2 cellular contexts compared by ENCODE assay signal in genomic region chr10:56178210-56178609, GRCh38.
TF ChIP-seq lines count a peak whose summit lies in the region.

No MANE protein-coding gene starts in this region.

TF ChIP-seq in SK-N-SH, 30 proteins besides CTCF, POLR2A, EP300 and RAD21 (continued from another document):
- TF ChIP-seq ZBTB33 (IDR thresholded peaks at IDR 0.05; ENCODE audit: borderline replicate concordance, low read depth) = no peak
- TF ChIP-seq MXI1 (IDR thresholded peaks at IDR 0.05; ENCODE audit: low read depth, low read length) = no peak
- TF ChIP-seq, protein P1, sequence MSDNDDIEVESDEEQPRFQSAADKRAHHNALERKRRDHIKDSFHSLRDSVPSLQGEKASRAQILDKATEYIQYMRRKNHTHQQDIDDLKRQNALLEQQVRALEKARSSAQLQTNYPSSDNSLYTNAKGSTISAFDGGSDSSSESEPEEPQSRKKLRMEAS (IDR thresholded peaks at IDR 0.05; ENCODE audit: low read depth) = no peak
- TF ChIP-seq FOSL2 (IDR thresholded peaks at IDR 0.05; ENCODE audit: borderline replicate concordance, low read depth) = no peak
- TF ChIP-seq NRF1 (IDR thresholded peaks at IDR 0.05; ENCODE audit: low read depth, low read length) = no peak
- TF ChIP-seq ELF1 (IDR thresholded peaks at IDR 0.05) = no peak
- TF ChIP-seq PBX3 (IDR thresholded peaks at IDR 0.05) = no peak
- no peak for TF ChIP-seq POLR2AphosphoS5 (IDR thresholded peaks at IDR 0.05; ENCODE audit: low read depth, low read length)
- TF ChIP-seq USF2 (IDR thresholded peaks at IDR 0.05; ENCODE audit: borderline replicate concordance, low read depth, low read length) = no peak

TF ChIP-seq in SK-N-SH treated with all-trans-retinoic acid at 6 μM for 48 hours, 23 proteins besides CTCF, POLR2A, EP300 and RAD21 (continued from another document):
- TF ChIP-seq GLIS3 (CRISPR knock-in tag; IDR thresholded peaks at IDR 0.05) (no peak), TCF4 (CRISPR knock-in tag; IDR thresholded peaks at IDR 0.05; ENCODE audit: borderline replicate concordance) (no peak), CSDC2 (CRISPR knock-in tag; IDR thresholded peaks at IDR 0.05) (no peak), TOX (CRISPR knock-in tag; IDR thresholded peaks at IDR 0.05; ENCODE audit: borderline replicate concordance) (no peak), ZC3H10 (CRISPR knock-in tag; IDR thresholded peaks at IDR 0.05) (no peak), ZNF8 (CRISPR knock-in tag; IDR thresholded peaks at IDR 0.05) (no peak), CSRNP3 (CRISPR knock-in tag; IDR thresholded peaks at IDR 0.05) (no peak), BACH2 (CRISPR knock-in tag; IDR thresholded peaks at IDR 0.05; ENCODE audit: borderline replicate concordance) (no peak), ARNTL (CRISPR knock-in tag; IDR thresholded peaks at IDR 0.05; ENCODE audit: borderline replicate concordance, low read depth) (no peak)
- TF ChIP-seq, protein P2, sequence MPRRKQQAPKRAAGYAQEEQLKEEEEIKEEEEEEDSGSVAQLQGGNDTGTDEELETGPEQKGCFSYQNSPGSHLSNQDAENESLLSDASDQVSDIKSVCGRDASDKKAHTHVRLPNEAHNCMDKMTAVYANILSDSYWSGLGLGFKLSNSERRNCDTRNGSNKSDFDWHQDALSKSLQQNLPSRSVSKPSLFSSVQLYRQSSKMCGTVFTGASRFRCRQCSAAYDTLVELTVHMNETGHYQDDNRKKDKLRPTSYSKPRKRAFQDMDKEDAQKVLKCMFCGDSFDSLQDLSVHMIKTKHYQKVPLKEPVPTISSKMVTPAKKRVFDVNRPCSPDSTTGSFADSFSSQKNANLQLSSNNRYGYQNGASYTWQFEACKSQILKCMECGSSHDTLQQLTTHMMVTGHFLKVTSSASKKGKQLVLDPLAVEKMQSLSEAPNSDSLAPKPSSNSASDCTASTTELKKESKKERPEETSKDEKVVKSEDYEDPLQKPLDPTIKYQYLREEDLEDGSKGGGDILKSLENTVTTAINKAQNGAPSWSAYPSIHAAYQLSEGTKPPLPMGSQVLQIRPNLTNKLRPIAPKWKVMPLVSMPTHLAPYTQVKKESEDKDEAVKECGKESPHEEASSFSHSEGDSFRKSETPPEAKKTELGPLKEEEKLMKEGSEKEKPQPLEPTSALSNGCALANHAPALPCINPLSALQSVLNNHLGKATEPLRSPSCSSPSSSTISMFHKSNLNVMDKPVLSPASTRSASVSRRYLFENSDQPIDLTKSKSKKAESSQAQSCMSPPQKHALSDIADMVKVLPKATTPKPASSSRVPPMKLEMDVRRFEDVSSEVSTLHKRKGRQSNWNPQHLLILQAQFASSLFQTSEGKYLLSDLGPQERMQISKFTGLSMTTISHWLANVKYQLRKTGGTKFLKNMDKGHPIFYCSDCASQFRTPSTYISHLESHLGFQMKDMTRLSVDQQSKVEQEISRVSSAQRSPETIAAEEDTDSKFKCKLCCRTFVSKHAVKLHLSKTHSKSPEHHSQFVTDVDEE (CRISPR knock-in tag; IDR thresholded peaks at IDR 0.05) = no peak
- TF ChIP-seq, protein P3, sequence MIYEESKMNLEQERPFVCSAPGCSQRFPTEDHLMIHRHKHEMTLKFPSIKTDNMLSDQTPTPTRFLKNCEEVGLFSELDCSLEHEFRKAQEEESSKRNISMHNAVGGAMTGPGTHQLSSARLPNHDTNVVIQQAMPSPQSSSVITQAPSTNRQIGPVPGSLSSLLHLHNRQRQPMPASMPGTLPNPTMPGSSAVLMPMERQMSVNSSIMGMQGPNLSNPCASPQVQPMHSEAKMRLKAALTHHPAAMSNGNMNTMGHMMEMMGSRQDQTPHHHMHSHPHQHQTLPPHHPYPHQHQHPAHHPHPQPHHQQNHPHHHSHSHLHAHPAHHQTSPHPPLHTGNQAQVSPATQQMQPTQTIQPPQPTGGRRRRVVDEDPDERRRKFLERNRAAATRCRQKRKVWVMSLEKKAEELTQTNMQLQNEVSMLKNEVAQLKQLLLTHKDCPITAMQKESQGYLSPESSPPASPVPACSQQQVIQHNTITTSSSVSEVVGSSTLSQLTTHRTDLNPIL (CRISPR knock-in tag; IDR thresholded peaks at IDR 0.05; ENCODE audit: low read depth) = no peak
- TF ChIP-seq, protein P4, sequence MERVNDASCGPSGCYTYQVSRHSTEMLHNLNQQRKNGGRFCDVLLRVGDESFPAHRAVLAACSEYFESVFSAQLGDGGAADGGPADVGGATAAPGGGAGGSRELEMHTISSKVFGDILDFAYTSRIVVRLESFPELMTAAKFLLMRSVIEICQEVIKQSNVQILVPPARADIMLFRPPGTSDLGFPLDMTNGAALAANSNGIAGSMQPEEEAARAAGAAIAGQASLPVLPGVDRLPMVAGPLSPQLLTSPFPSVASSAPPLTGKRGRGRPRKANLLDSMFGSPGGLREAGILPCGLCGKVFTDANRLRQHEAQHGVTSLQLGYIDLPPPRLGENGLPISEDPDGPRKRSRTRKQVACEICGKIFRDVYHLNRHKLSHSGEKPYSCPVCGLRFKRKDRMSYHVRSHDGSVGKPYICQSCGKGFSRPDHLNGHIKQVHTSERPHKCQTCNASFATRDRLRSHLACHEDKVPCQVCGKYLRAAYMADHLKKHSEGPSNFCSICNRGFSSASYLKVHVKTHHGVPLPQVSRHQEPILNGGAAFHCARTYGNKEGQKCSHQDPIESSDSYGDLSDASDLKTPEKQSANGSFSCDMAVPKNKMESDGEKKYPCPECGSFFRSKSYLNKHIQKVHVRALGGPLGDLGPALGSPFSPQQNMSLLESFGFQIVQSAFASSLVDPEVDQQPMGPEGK (CRISPR knock-in tag; IDR thresholded peaks at IDR 0.05; ENCODE audit: borderline replicate concordance) = no peak
